In genomic region chr1:63651110-63651776, GRCh38 we compare ENCODE assay signal across 10 cellular contexts. TPM values are rescaled to one million over a fixed set of nuclear protein-coding genes. Genes with fewer than 3 reads are reported as not detected.
DNase-seq lines count a peak whose midpoint lies in the region; ATAC-seq and TF ChIP-seq lines count a peak whose summit lies in the region.
"Had no signal": no experiment of that assay in that cellular context is flagged by ENCODE, and none has a peak within 500 bp of the region (broad histone marks: within the 10 kb centered on the region; RNA-seq: fewer than 3 reads in every experiment).

No MANE protein-coding gene starts in this region.

- ATAC-seq in Right ventricle myocardium inferior: no peak

- no peaks in the 10 kb centered on the region for H3K9me3 Mint-ChIP-seq in activated T-helper 1 cell treated with anti-CD3 and anti-CD28 coated beads, Interleukin-12 subunit alpha, Interleukin-12 subunit beta, Interleukin-2, Interleukin-4 antibody, amounts not matched to agents 30 ng/mL and 10 ng/mL and 1 ng/mL, durations not matched to agents 14 hours and 24 hours and 36 hours
- H3K9me3 Mint-ChIP-seq in stimulated activated naive CD8-positive, alpha-beta T cell treated with anti-CD3 and anti-CD28 coated beads, Interleukin-15, Interleukin-2, amounts not matched to agents 100 ng/mL and 50 ng/mL, for 24 hours: no peaks in the 10 kb centered on the region
- H3K9me3 Mint-ChIP-seq: activated B cell treated with CpG ODN at 0.5 μM for 24 hours had no signal

- H3K36me3 ChIP-seq in cardiac muscle cell: peaks cover 36% of the 10 kb centered on the region

- peaks cover 32% of the 10 kb centered on the region for H3K4me1 Mint-ChIP-seq in activated T-helper 1 cell treated with anti-CD3 and anti-CD28 coated beads, Interleukin-12 subunit alpha, Interleukin-12 subunit beta, Interleukin-2, Interleukin-4 antibody, amounts not matched to agents 30 ng/mL and 10 ng/mL and 1 ng/mL, durations not matched to agents 14 hours and 24 hours and 36 hours (ENCODE audit: low read depth)
- peaks cover 19% of the 10 kb centered on the region for H3K4me1 Mint-ChIP-seq in stimulated activated naive CD8-positive, alpha-beta T cell treated with anti-CD3 and anti-CD28 coated beads, Interleukin-15, Interleukin-2, amounts not matched to agents 100 ng/mL and 50 ng/mL, for 24 hours (ENCODE audit: low read depth)
- H3K4me1 Mint-ChIP-seq: activated B cell treated with CpG ODN at 0.5 μM for 24 hours had no signal

- H3K27me3 ChIP-seq in cardiac muscle cell: no peaks in the 10 kb centered on the region
- H3K27me3 ChIP-seq: dorsolateral prefrontal cortex had no signal

- H3K4me3 ChIP-seq in cardiac muscle cell: no peak overlapping the region
- H3K4me3 ChIP-seq: dorsolateral prefrontal cortex had no signal

- intact Hi-C loops in Right ventricle myocardium inferior (cut with DNase I): no loop called here
- intact Hi-C loops in activated T-helper 1 cell treated with anti-CD3 and anti-CD28 coated beads, Interleukin-12 subunit alpha, Interleukin-12 subunit beta, Interleukin-2, Interleukin-4 antibody, amounts not matched to agents 30 ng/mL and 10 ng/mL and 1 ng/mL, durations not matched to agents 14 hours and 24 hours and 36 hours (cut with micrococcal nuclease): no loop called here

- H3K27me3 Mint-ChIP-seq in activated T-helper 1 cell treated with anti-CD3 and anti-CD28 coated beads, Interleukin-12 subunit alpha, Interleukin-12 subunit beta, Interleukin-2, Interleukin-4 antibody, amounts not matched to agents 30 ng/mL and 10 ng/mL and 1 ng/mL, durations not matched to agents 14 hours and 24 hours and 36 hours (ENCODE audit: insufficient read depth): no peaks in the 10 kb centered on the region
- no peaks in the 10 kb centered on the region for H3K27me3 Mint-ChIP-seq in stimulated activated naive CD8-positive, alpha-beta T cell treated with anti-CD3 and anti-CD28 coated beads, Interleukin-15, Interleukin-2, amounts not matched to agents 100 ng/mL and 50 ng/mL, for 24 hours
- H3K27me3 Mint-ChIP-seq: activated B cell treated with CpG ODN at 0.5 μM for 24 hours had no signal

- no peaks in the 10 kb centered on the region for H3K9me3 ChIP-seq in cardiac muscle cell (ENCODE audit: low read depth)

- H3K27ac ChIP-seq in cardiac muscle cell: peak overlapping the region; percentile 67
- H3K27ac ChIP-seq: dorsolateral prefrontal cortex had no signal

- DNase-seq in cardiac muscle cell (ENCODE audit: low read depth in 1 of 2, low spot score in 1 of 2) (peak; percentile 54 to 70), Right ventricle myocardium inferior (ENCODE audit: missing footprints) (no peak), fibroblast of the conjunctiva (ENCODE audit: low read depth) (peak; percentile 31), H4 (ENCODE audit: low spot score) (no peak), NCI-H1105 treated with DMSO at 0.1 percent for 48 hours (lab: John Stamatoyannopoulos, UW) (no peak), NCI-H345 (lab: John Stamatoyannopoulos, UW) (no peak)
- DNase-seq in activated T-helper 1 cell treated with anti-CD3 and anti-CD28 coated beads, Interleukin-12 subunit alpha, Interleukin-12 subunit beta, Interleukin-2, Interleukin-4 antibody, amounts not matched to agents 30 ng/mL and 10 ng/mL and 1 ng/mL, durations not matched to agents 14 hours and 24 hours and 36 hours (ENCODE audit: low spot score): peak; percentile 26
- DNase-seq: activated B cell treated with CpG ODN at 0.5 μM for 24 hours had no signal

- H3K4me3 Mint-ChIP-seq in activated T-helper 1 cell treated with anti-CD3 and anti-CD28 coated beads, Interleukin-12 subunit alpha, Interleukin-12 subunit beta, Interleukin-2, Interleukin-4 antibody, amounts not matched to agents 30 ng/mL and 10 ng/mL and 1 ng/mL, durations not matched to agents 14 hours and 24 hours and 36 hours: peak overlapping the region; percentile 69
- no peak overlapping the region for H3K4me3 Mint-ChIP-seq in stimulated activated naive CD8-positive, alpha-beta T cell treated with anti-CD3 and anti-CD28 coated beads, Interleukin-15, Interleukin-2, amounts not matched to agents 100 ng/mL and 50 ng/mL, for 24 hours
- H3K4me3 Mint-ChIP-seq: activated B cell treated with CpG ODN at 0.5 μM for 24 hours had no signal

- H3K36me3 Mint-ChIP-seq in activated T-helper 1 cell treated with anti-CD3 and anti-CD28 coated beads, Interleukin-12 subunit alpha, Interleukin-12 subunit beta, Interleukin-2, Interleukin-4 antibody, amounts not matched to agents 30 ng/mL and 10 ng/mL and 1 ng/mL, durations not matched to agents 14 hours and 24 hours and 36 hours (ENCODE audit: low read depth): peaks cover 57% of the 10 kb centered on the region
- H3K36me3 Mint-ChIP-seq in stimulated activated naive CD8-positive, alpha-beta T cell treated with anti-CD3 and anti-CD28 coated beads, Interleukin-15, Interleukin-2, amounts not matched to agents 100 ng/mL and 50 ng/mL, for 24 hours (ENCODE audit: low read depth): peaks cover 52% of the 10 kb centered on the region

- TF ChIP-seq CTCF in cardiac muscle cell (IDR thresholded peaks at IDR 0.05; ENCODE audit: low read depth, low read length): no peak

- H3K27ac Mint-ChIP-seq in activated T-helper 1 cell treated with anti-CD3 and anti-CD28 coated beads, Interleukin-12 subunit alpha, Interleukin-12 subunit beta, Interleukin-2, Interleukin-4 antibody, amounts not matched to agents 30 ng/mL and 10 ng/mL and 1 ng/mL, durations not matched to agents 14 hours and 24 hours and 36 hours: peak overlapping the region; percentile 94
- peak overlapping the region; percentile 68 for H3K27ac Mint-ChIP-seq in stimulated activated naive CD8-positive, alpha-beta T cell treated with anti-CD3 and anti-CD28 coated beads, Interleukin-15, Interleukin-2, amounts not matched to agents 100 ng/mL and 50 ng/mL, for 24 hours
- H3K27ac Mint-ChIP-seq: activated B cell treated with CpG ODN at 0.5 μM for 24 hours had no signal

- peaks cover 19% of the 10 kb centered on the region for H3K4me1 ChIP-seq in cardiac muscle cell (ENCODE audit: low read depth)

RNA-seq across cellular contexts. Expression of gene PGM1, which starts 58.0 kb away (rescaled TPM):
- total RNA-seq in cardiac muscle cell: 344 and 361 TPM in 2 replicates
- 264 and 277 TPM in 2 replicates for polyA plus RNA-seq in cardiac muscle cell
- 281 TPM for total RNA-seq in Right ventricle myocardium inferior
- total RNA-seq in activated T-helper 1 cell treated with anti-CD3 and anti-CD28 coated beads, Interleukin-12 subunit alpha, Interleukin-12 subunit beta, Interleukin-2, Interleukin-4 antibody, amounts not matched to agents 30 ng/mL and 10 ng/mL and 1 ng/mL, durations not matched to agents 14 hours and 24 hours and 36 hours: 38.9 and 39.8 TPM in 2 replicates
- total RNA-seq in H4 (2014; rRNA removed; shearing (Covaris generic)): 84.0 and 93.6 TPM in 2 replicates

Comparison
In these comparisons a context has a peak if more than half of its experiments do, and no peak if none do; other contexts are left out.
1. DNase-seq: peak in cardiac muscle cell (2 of 2), activated T-helper 1 cell treated with anti-CD3 and anti-CD28 coated beads, Interleukin-12 subunit alpha, Interleukin-12 subunit beta, Interleukin-2, Interleukin-4 antibody, amounts not matched to agents 30 ng/mL and 10 ng/mL and 1 ng/mL, durations not matched to agents 14 hours and 24 hours and 36 hours (single experiment) and fibroblast of the conjunctiva (single experiment); none in Right ventricle myocardium inferior (single experiment), H4 (single experiment), NCI-H1105 treated with DMSO at 0.1 percent for 48 hours (single experiment) and NCI-H345 (single experiment).